ENCODE assay signal across 7 cellular contexts in the genomic region with DNA sequence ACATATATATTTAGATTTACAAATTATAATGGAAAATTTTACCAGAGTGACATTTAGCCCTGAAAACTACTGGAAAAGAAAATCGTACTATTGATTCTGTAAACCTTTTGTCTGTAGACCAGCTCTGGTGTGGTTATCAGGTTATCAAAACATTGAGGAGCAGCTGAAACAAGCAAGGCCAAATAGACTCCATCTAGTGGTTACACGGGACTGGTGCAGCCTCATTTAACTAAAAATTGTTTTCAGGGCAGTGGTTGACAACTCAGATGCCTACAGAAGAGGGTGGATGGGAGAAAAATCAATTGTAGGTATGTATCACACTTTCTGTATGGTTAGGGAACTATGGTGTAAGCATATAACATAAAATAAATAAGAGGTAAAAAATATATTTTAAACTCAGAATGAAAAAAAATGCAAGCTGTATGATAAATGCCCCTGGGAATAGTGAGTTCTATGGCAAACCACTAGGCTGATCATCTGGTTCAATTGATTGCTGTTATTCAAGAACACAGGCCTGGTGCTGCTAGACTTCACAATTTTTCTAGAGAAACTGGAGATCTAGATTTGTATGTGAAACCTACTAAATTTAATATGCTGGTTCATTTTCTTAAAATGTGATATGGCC. TPM values are rescaled to one million over a fixed set of nuclear protein-coding genes. Genes with fewer than 3 reads are reported as not detected.
DNase-seq lines count a peak whose midpoint lies in the region; TF ChIP-seq lines count a peak whose summit lies in the region.

No MANE protein-coding gene starts in this region.

- intact Hi-C loops in PC-9 (cut with micrococcal nuclease; ENCODE audit: unreplicated experiment), result loop anchor here (10.0 kb wide), 1 partner anchor 714 kb away; no protein-coding TSS in a partner anchor

- H3K4me3 ChIP-seq in GM12875 (ENCODE audit: low read depth, low read length) (no peak overlapping the region), HAP-1 (no peak overlapping the region), PC-9 (no peak overlapping the region), neural cell (ENCODE audit: low read length) (no peak overlapping the region)

- H3K27me3 ChIP-seq in HAP-1 (ENCODE audit: low read depth) (no peaks in the 10 kb centered on the region), PC-9 (ENCODE audit: insufficient read depth, low read depth) (no peaks in the 10 kb centered on the region), neural cell (ENCODE audit: insufficient read depth, low read depth, low read length) (no peaks in the 10 kb centered on the region)

- H3K4me1 ChIP-seq in HAP-1, result no peaks in the 10 kb centered on the region
- no peaks in the 10 kb centered on the region for H3K4me1 ChIP-seq in PC-9 (replicated peaks; ENCODE audit: insufficient read depth)

- no TSS peak for BruUV-seq in PC-9 (replicated peaks; lab: Mats Ljungman, UMichigan)

- TF ChIP-seq RAD21 in neural cell (conservative IDR thresholded peaks at IDR 0.05), result peak; percentile 67

- no peaks in the 10 kb centered on the region for H3K79me2 ChIP-seq in PC-9 (ENCODE audit: low read depth)
- no peaks in the 10 kb centered on the region for H3K79me2 ChIP-seq in neural cell (replicated peaks; ENCODE audit: insufficient read depth, low read length)

- H2AFZ ChIP-seq in PC-9 (no peak overlapping the region), neural cell (ENCODE audit: low read depth, low read length) (no peak overlapping the region)

- H3K4me2 ChIP-seq in PC-9 (no peak overlapping the region), neural cell (ENCODE audit: low read length) (no peak overlapping the region)

- TF ChIP-seq POLR2A in erythroblast (IDR thresholded peaks at IDR 0.05; ENCODE audit: low read length), result no peak

- H3K9me2 ChIP-seq in PC-9 (ENCODE audit: insufficient read depth) (no peaks in the 10 kb centered on the region), neural cell (ENCODE audit: insufficient read depth, low read length) (no peaks in the 10 kb centered on the region)

- no peak for TF ChIP-seq EP300 in neural cell (conservative IDR thresholded peaks at IDR 0.05; ENCODE audit: poor library complexity, severe bottlenecking)

- no peaks in the 10 kb centered on the region for H3K36me3 ChIP-seq in HAP-1 (replicated peaks)
- H3K36me3 ChIP-seq in PC-9 (ENCODE audit: low read depth), result no peaks in the 10 kb centered on the region
- H3K36me3 ChIP-seq in neural cell (ENCODE audit: insufficient read depth, low read length), result no peaks in the 10 kb centered on the region

- H3K9ac ChIP-seq in neural cell (ENCODE audit: low read length), result no peak overlapping the region

- H3F3A ChIP-seq in PC-9 (ENCODE audit: insufficient read depth, low read depth) (no peaks in the 10 kb centered on the region), neural cell (ENCODE audit: insufficient read depth, low read length, poor library complexity, severe bottlenecking) (no peaks in the 10 kb centered on the region)

- TF ChIP-seq CTCF in GM12875 (IDR thresholded peaks at IDR 0.05; ENCODE audit: borderline replicate concordance, insufficient read depth, low read depth, low read length), result peak; percentile 76
- peak; percentile 85 for TF ChIP-seq CTCF in PC-9 (conservative IDR thresholded peaks at IDR 0.05)
- TF ChIP-seq CTCF in neural cell (IDR thresholded peaks at IDR 0.05; ENCODE audit: poor library complexity, severe bottlenecking), result peak; percentile 72

- in situ Hi-C loops in HAP-1 (cut with MboI; ENCODE audit: low sequenced_read_pairs), result no loop called here

- CTCF ChIA-PET in PC-9 (lab: Charles Lee), result interaction anchor here (0.6 to 0.7 kb wide), 2 partner anchors 169 to 291 kb away, joined by 3 read pairs; no protein-coding TSS in a partner anchor

- H3K27ac ChIP-seq in PC-9 (no peak overlapping the region), neural cell (ENCODE audit: low read length) (no peak overlapping the region)

- DNase-seq in HAP-1 (ENCODE audit: low spot score in 2 of 2) (peak; percentile 58 to 75), Kasumi-1 (lab: John Stamatoyannopoulos, UW) (peak; percentile 59 to 74), PC-9 (peak; percentile 4 to 42), erythroblast (lab: John Stamatoyannopoulos, UW) (peak; percentile 7 to 27), GM19238 (ENCODE audit: insufficient read length, low spot score) (no peak)

- H3K9me3 ChIP-seq in HAP-1, result no peaks in the 10 kb centered on the region
- no peaks in the 10 kb centered on the region for H3K9me3 ChIP-seq in PC-9 (ENCODE audit: insufficient read depth, low read depth)
- H3K9me3 ChIP-seq in neural cell (ENCODE audit: low read length), result no peaks in the 10 kb centered on the region

- POLR2A ChIA-PET in PC-9 (lab: Charles Lee; ENCODE audit: unreplicated experiment), result no interaction called here

- no peaks in the 10 kb centered on the region for H4K20me1 ChIP-seq in PC-9 (ENCODE audit: insufficient read depth)
- H4K20me1 ChIP-seq in neural cell (ENCODE audit: insufficient read depth), result no peaks in the 10 kb centered on the region

TF ChIP-seq in neural cell, 6 proteins besides CTCF, POLR2A, EP300 and RAD21:
- peak; percentile 72 for TF ChIP-seq SMC3 (conservative IDR thresholded peaks at IDR 0.05; ENCODE audit: poor library complexity)
- no peak for TF ChIP-seq EZH2 (IDR thresholded peaks at IDR 0.05; ENCODE audit: borderline replicate concordance, insufficient read depth, low read length, poor library complexity, severe bottlenecking)

RNA-seq across cellular contexts. Expression of gene ACSS3, which starts 51.2 kb away (rescaled TPM):
- 8.5 and 9.4 TPM in 2 replicates for total RNA-seq in PC-9 (2021)
- polyA plus RNA-seq in neural cell, result 0.31 and 0.52 TPM in 2 replicates
- 0.35 and 0.97 TPM in 2 replicates for polyA minus RNA-seq in neural cell
